In the genomic region with DNA sequence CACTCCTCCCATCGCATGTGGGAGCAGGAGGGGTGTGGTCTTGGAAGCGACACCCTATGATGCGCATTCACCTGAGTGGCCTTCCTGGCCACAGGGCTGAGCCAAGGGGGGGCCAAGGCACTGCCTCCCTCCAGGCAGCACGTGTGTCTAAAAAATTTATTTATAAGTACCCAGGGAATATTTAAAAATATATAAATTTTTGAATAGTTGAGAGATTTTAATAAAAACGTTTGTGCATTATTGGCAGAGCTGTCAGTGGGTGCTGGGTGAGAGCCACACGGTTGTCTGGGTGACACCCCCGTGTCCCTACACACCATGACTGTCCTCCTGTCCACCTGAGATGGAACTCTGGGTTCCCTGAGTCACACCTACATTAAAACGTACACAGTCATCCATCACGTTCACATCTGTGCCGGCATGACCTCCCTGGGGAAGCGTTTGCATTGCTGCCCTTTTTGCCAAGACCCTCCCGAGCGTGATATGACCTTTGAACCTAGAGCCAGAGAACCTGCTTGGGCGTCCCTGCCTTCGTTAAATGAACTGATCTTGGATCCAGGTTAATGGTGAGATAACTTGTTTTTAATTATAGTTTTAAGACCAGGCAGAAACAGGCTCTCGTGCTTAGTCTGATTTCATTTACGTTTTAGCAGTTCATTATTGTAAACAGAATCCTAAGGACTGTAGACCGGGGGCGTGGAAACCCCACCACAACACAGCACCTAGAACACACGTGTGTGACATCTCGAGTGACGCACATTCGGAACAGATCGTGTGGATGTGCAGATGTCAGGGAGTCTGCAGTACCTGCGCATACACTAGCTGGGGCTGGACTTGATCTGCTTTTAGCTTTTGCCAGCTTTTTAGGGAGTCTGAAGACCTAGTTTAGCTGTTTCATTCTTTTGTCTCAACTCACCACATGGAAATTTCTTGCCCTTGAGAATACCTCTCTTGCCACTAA, we compare ENCODE assay signal across 24 cellular contexts.
A peak's percentile ranks its signal among the peaks of the same experiment; 100 is the strongest.
DNase-seq lines count a peak whose midpoint lies in the region; ATAC-seq and TF ChIP-seq lines count a peak whose summit lies in the region.
"Had no signal": no experiment of that assay in that cellular context is flagged by ENCODE, and none has a peak within 500 bp of the region (broad histone marks: within the 10 kb centered on the region; RNA-seq: fewer than 3 reads in every experiment).

No MANE protein-coding gene starts in this region.

- no peaks in the 10 kb centered on the region for H3K27me3 Mint-ChIP-seq in activated naive CD8-positive, alpha-beta T cell
- no peaks in the 10 kb centered on the region for H3K27me3 Mint-ChIP-seq in activated naive CD8-positive, alpha-beta T cell treated with anti-CD3 and anti-CD28 coated beads, Interleukin-2, amount 50 U/mL, for 24 hours
- no peaks in the 10 kb centered on the region; the same call in 1 of the 2 replicates for H3K27me3 Mint-ChIP-seq in WTC11 (ENCODE audit: low read depth)
- H3K27me3 Mint-ChIP-seq: naive thymus-derived CD8-positive, alpha-beta T cell; stimulated activated naive CD8-positive, alpha-beta T cell treated with anti-CD3 and anti-CD28 coated beads, Interleukin-15, amount 100 ng/mL, for 72 hours had no signal

- H3K9me3 Mint-ChIP-seq in activated naive CD8-positive, alpha-beta T cell (ENCODE audit: low read depth), result no peaks in the 10 kb centered on the region
- no peaks in the 10 kb centered on the region for H3K9me3 Mint-ChIP-seq in activated naive CD8-positive, alpha-beta T cell treated with anti-CD3 and anti-CD28 coated beads, Interleukin-2, amount 50 U/mL, for 24 hours
- H3K9me3 Mint-ChIP-seq in WTC11, result peaks cover 5% of the 10 kb centered on the region; the same call in 1 of the 2 replicates
- H3K9me3 Mint-ChIP-seq: immature natural killer cell; naive thymus-derived CD8-positive, alpha-beta T cell; stimulated activated naive CD8-positive, alpha-beta T cell treated with anti-CD3 and anti-CD28 coated beads, Interleukin-15, amount 100 ng/mL, for 72 hours had no signal

- H3K36me3 Mint-ChIP-seq in activated naive CD8-positive, alpha-beta T cell, result peaks cover 10% of the 10 kb centered on the region
- peaks cover 28% of the 10 kb centered on the region for H3K36me3 Mint-ChIP-seq in activated naive CD8-positive, alpha-beta T cell treated with anti-CD3 and anti-CD28 coated beads, Interleukin-2, amount 50 U/mL, for 24 hours (ENCODE audit: low read depth)
- H3K36me3 Mint-ChIP-seq in WTC11, result peaks cover 7% of the 10 kb centered on the region

- no peak for ATAC-seq in activated naive CD8-positive, alpha-beta T cell treated with anti-CD3 and anti-CD28 coated beads, Interleukin-2, amount 50 U/mL, for 24 hours
- no peak for ATAC-seq in WTC11
- ATAC-seq: left ventricle myocardium superior; Panc1; stimulated activated naive CD8-positive, alpha-beta T cell treated with anti-CD3 and anti-CD28 coated beads, Interleukin-15, amount 100 ng/mL, for 72 hours had no signal

- TF ChIP-seq CTCF in WTC11 (IDR thresholded peaks at IDR 0.05), result no peak
- TF ChIP-seq CTCF in GM20000 (IDR thresholded peaks at IDR 0.05; ENCODE audit: extremely low read depth, missing control alignments), result no peak

- CTCF ChIA-PET in WTC11 (lab: Charles Lee), result no interaction called here

- DNase-seq in activated naive CD8-positive, alpha-beta T cell treated with anti-CD3 and anti-CD28 coated beads, Interleukin-2, amount 50 U/mL, for 24 hours, result no peak
- DNase-seq in WTC11 (ENCODE audit: low spot score), result no peak
- peak; percentile 45 for DNase-seq in mesenteric fat pad (ENCODE audit: low spot score)
- no peak for DNase-seq in COR-L47 (lab: John Stamatoyannopoulos, UW)
- DNase-seq in NK-92 (lab: John Stamatoyannopoulos, UW; ENCODE audit: unreplicated experiment), result no peak
- DNase-seq in GM20000 (ENCODE audit: low spot score), result no peak
- DNase-seq: activated CD4-positive, alpha-beta T cell treated with anti-CD3 and anti-CD28 coated beads for 4 hours; GDM1; hypothalamus; immature natural killer cell; Kasumi-1; left ventricle myocardium superior; midbrain; MV-4-11; naive thymus-derived CD8-positive, alpha-beta T cell; NCI-H524; ovary; small intestine; stimulated activated CD4-positive, alpha-beta T cell treated with anti-CD3 and anti-CD28 coated beads, Interleukin-1b, Interleukin-23, amount 100 ng/mL, for 48 hours; stimulated activated CD8-positive, alpha-beta memory T cell treated with anti-CD3 and anti-CD28 coated beads, Interleukin-4, amount 100 ng/mL, for 48 hours; stimulated activated naive CD8-positive, alpha-beta T cell treated with anti-CD3 and anti-CD28 coated beads, Interleukin-15, amount 100 ng/mL, for 72 hours; thyroid gland had no signal

- no peak overlapping the region for H3K4me3 Mint-ChIP-seq in activated naive CD8-positive, alpha-beta T cell
- H3K4me3 Mint-ChIP-seq in activated naive CD8-positive, alpha-beta T cell treated with anti-CD3 and anti-CD28 coated beads, Interleukin-2, amount 50 U/mL, for 24 hours, result no peak overlapping the region
- no peak overlapping the region for H3K4me3 Mint-ChIP-seq in WTC11
- H3K4me3 Mint-ChIP-seq: immature natural killer cell; naive thymus-derived CD8-positive, alpha-beta T cell; stimulated activated naive CD8-positive, alpha-beta T cell treated with anti-CD3 and anti-CD28 coated beads, Interleukin-15, amount 100 ng/mL, for 72 hours had no signal

- H3K4me1 Mint-ChIP-seq in activated naive CD8-positive, alpha-beta T cell (ENCODE audit: low read depth), result peaks cover 14% of the 10 kb centered on the region
- peaks cover 15% of the 10 kb centered on the region for H3K4me1 Mint-ChIP-seq in activated naive CD8-positive, alpha-beta T cell treated with anti-CD3 and anti-CD28 coated beads, Interleukin-2, amount 50 U/mL, for 24 hours
- no peaks in the 10 kb centered on the region for H3K4me1 Mint-ChIP-seq in WTC11
- H3K4me1 Mint-ChIP-seq: immature natural killer cell had no signal

- H3K27ac Mint-ChIP-seq in activated naive CD8-positive, alpha-beta T cell, result peak overlapping the region; percentile 28
- no peak overlapping the region for H3K27ac Mint-ChIP-seq in activated naive CD8-positive, alpha-beta T cell treated with anti-CD3 and anti-CD28 coated beads, Interleukin-2, amount 50 U/mL, for 24 hours
- peak overlapping the region; percentile 23; the same call in 1 of the 2 replicates for H3K27ac Mint-ChIP-seq in WTC11
- H3K27ac Mint-ChIP-seq: immature natural killer cell had no signal

- POLR2A ChIA-PET in WTC11 (lab: Charles Lee), result no interaction called here

TF ChIP-seq in WTC11, 78 proteins besides CTCF, POLR2A, EP300 and RAD21 (continues in another document):
- no peak for TF ChIP-seq MYBL2 (CRISPR knock-in tag; IDR thresholded peaks at IDR 0.05)
- no peak for TF ChIP-seq MLX (CRISPR knock-in tag; IDR thresholded peaks at IDR 0.05)
- TF ChIP-seq ATF1 (CRISPR knock-in tag; IDR thresholded peaks at IDR 0.05), result no peak
- TF ChIP-seq GTF2I (CRISPR knock-in tag; conservative IDR thresholded peaks at IDR 0.05), result no peak
- TF ChIP-seq NR3C1 (CRISPR knock-in tag; conservative IDR thresholded peaks at IDR 0.05; ENCODE audit: low read depth), result no peak
- TF ChIP-seq, protein P1, sequence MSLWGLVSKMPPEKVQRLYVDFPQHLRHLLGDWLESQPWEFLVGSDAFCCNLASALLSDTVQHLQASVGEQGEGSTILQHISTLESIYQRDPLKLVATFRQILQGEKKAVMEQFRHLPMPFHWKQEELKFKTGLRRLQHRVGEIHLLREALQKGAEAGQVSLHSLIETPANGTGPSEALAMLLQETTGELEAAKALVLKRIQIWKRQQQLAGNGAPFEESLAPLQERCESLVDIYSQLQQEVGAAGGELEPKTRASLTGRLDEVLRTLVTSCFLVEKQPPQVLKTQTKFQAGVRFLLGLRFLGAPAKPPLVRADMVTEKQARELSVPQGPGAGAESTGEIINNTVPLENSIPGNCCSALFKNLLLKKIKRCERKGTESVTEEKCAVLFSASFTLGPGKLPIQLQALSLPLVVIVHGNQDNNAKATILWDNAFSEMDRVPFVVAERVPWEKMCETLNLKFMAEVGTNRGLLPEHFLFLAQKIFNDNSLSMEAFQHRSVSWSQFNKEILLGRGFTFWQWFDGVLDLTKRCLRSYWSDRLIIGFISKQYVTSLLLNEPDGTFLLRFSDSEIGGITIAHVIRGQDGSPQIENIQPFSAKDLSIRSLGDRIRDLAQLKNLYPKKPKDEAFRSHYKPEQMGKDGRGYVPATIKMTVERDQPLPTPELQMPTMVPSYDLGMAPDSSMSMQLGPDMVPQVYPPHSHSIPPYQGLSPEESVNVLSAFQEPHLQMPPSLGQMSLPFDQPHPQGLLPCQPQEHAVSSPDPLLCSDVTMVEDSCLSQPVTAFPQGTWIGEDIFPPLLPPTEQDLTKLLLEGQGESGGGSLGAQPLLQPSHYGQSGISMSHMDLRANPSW (CRISPR knock-in tag; conservative IDR thresholded peaks at IDR 0.05; ENCODE audit: low read depth), result no peak
- TF ChIP-seq JUN (CRISPR knock-in tag; IDR thresholded peaks at IDR 0.05), result no peak
- no peak for TF ChIP-seq ZNF263 (CRISPR knock-in tag; IDR thresholded peaks at IDR 0.05; ENCODE audit: low read depth)
